ENCODE assay signal across 16 cellular contexts in the genomic region with DNA sequence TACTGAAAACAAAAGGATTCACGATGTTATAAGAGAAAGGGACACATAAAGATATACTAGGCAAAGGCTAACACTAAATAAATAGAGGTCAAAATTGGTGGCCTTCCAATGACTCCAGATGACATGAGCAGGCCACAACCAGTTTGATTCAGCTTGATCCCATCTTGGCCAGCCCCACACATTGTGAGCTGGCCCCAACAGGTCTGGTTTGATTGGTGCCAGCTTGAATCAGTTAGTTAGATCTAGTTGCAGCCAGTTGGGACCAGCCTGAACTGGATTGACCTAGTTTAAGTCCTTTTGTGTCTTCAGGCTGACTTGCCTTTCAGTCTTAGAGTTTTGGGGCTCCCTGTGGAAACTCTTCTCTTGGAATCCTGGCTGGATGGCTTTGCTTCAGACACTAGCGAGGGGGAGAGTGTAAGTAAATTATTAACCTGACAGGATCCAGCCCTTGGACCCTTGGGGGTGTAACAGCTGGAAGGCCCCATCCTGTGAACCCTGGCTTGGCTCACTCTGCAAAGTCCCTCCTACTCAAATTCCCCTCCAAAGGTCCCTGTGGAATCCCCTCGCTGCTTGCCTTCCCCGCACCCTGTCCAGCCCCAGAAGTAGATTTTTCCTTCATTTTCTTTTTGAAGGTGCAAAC. TPM values are rescaled to one million over a fixed set of nuclear protein-coding genes. Genes with fewer than 3 reads are reported as not detected.
"Had no signal": no experiment of that assay in that cellular context is flagged by ENCODE, and none has a peak within 500 bp of the region (broad histone marks: within the 10 kb centered on the region; RNA-seq: fewer than 3 reads in every experiment).

No MANE protein-coding gene starts in this region.

- H3K9me3 ChIP-seq: mucosa of descending colon, psoas muscle, spleen had no signal

- DNase-seq: activated CD4-positive, alpha-beta T cell treated with anti-CD3 and anti-CD28 coated beads, Interleukin-2, amount 50 U/mL, for 1 hour; activated naive CD4-positive, alpha-beta T cell treated with anti-CD3 and anti-CD28 coated beads, Interleukin-2, amount 50 U/mL, for 16 hours; effector memory CD8-positive, alpha-beta T cell; hippocampal formation; immature natural killer cell; mucosa of descending colon; naive thymus-derived CD8-positive, alpha-beta T cell; psoas muscle; spleen; stimulated activated CD4-positive, alpha-beta T cell treated with anti-CD3 and anti-CD28 coated beads, Interleukin-2, amount 100 ng/mL, for 24 hours; stimulated activated naive CD4-positive, alpha-beta T cell treated with Interleukin-2 at 50 U/mL for 16 hours; T-helper 2 cell; trophoblast cell had no signal

- H3K4me3 ChIP-seq: lung, mucosa of descending colon, psoas muscle, spleen had no signal

- H3K27ac ChIP-seq: epithelial cell of prostate, psoas muscle, spleen had no signal

- H3K36me3 ChIP-seq: spleen had no signal

- ATAC-seq: effector memory CD8-positive, alpha-beta T cell; mucosa of descending colon; naive thymus-derived CD8-positive, alpha-beta T cell; sciatic nerve had no signal

- H3K4me1 ChIP-seq: spleen had no signal

RNA-seq across cellular contexts. Expression of gene POU3F1, which starts 36.2 kb away (rescaled TPM):
- total RNA-seq: mucosa of descending colon had no signal
